8 cellular contexts compared by ENCODE assay signal in genomic region chr4:99816611-99817309, GRCh38. TPM values are rescaled to one million over a fixed set of nuclear protein-coding genes. Genes with fewer than 3 reads are reported as not detected.
DNase-seq lines count a peak whose midpoint lies in the region; ATAC-seq and TF ChIP-seq lines count a peak whose summit lies in the region.

A gene with protein sequence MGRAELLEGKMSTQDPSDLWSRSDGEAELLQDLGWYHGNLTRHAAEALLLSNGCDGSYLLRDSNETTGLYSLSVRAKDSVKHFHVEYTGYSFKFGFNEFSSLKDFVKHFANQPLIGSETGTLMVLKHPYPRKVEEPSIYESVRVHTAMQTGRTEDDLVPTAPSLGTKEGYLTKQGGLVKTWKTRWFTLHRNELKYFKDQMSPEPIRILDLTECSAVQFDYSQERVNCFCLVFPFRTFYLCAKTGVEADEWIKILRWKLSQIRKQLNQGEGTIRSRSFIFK (plus strand): TSS chr4:99816827. CDS start chr4:99816914, 87 bp downstream.

- BruUV-seq in Caco-2 (replicated peaks; lab: Mats Ljungman, UMichigan): no TSS peak

- H3K9ac ChIP-seq in mucosa of rectum (ENCODE audit: low read depth in 1 of 2, low read length in 2 of 2): peak within 1 kb of the TSS; percentile 32 to 52

- peaks cover 69% of the 10 kb centered on the region for H3K4me1 Mint-ChIP-seq in activated naive CD8-positive, alpha-beta T cell treated with anti-CD3 and anti-CD28 coated beads for 36 hours
- no peaks in the 10 kb centered on the region for H3K4me1 Mint-ChIP-seq in Caco-2 (ENCODE audit: low read depth, unreplicated experiment)

- H3K27me3 ChIP-seq in mucosa of rectum (ENCODE audit: control insufficient read depth in 2 of 2, insufficient read depth in 2 of 2, low read length in 2 of 2) (no peaks in the 10 kb centered on the region), thoracic aorta (replicated peaks; ENCODE audit: insufficient read depth) (no peaks in the 10 kb centered on the region), Caco-2 (replicated peaks; ENCODE audit: control insufficient read depth, insufficient read depth, low read length) (no peaks in the 10 kb centered on the region), brain microvascular endothelial cell (replicated peaks) (no peaks in the 10 kb centered on the region)

- peak within 1 kb of the TSS; percentile 61 to 76 for H3K4me3 ChIP-seq in mucosa of rectum (ENCODE audit: low read length in 2 of 2)
- peak within 1 kb of the TSS; percentile 57 for H3K4me3 ChIP-seq in thoracic aorta
- H3K4me3 ChIP-seq in Caco-2 (ENCODE audit: low read depth, low read length): no peak within 1 kb of the TSS
- no peak within 1 kb of the TSS for H3K4me3 ChIP-seq in brain microvascular endothelial cell (ENCODE audit: low read depth, low read length)

- H3K27me3 Mint-ChIP-seq in activated naive CD8-positive, alpha-beta T cell treated with anti-CD3 and anti-CD28 coated beads for 36 hours: no peaks in the 10 kb centered on the region
- peaks cover 3% of the 10 kb centered on the region for H3K27me3 Mint-ChIP-seq in Caco-2 (ENCODE audit: insufficient read depth, unreplicated experiment)

- peaks cover 2% of the 10 kb centered on the region for H3K9me3 Mint-ChIP-seq in activated naive CD8-positive, alpha-beta T cell treated with anti-CD3 and anti-CD28 coated beads for 36 hours
- no peaks in the 10 kb centered on the region for H3K9me3 Mint-ChIP-seq in Caco-2 (ENCODE audit: unreplicated experiment)

- H3K4me1 ChIP-seq in mucosa of rectum (ENCODE audit: control insufficient read depth in 2 of 2, insufficient read depth in 2 of 2, low read length in 2 of 2) (peaks cover 13 to 14% of the 10 kb centered on the region in 2 donors), thoracic aorta (ENCODE audit: control insufficient read depth in 1 of 2, low read depth in 2 of 2) (no peaks in the 10 kb centered on the region), Caco-2 (no peaks in the 10 kb centered on the region)

- H3K36me3 ChIP-seq in mucosa of rectum (ENCODE audit: control insufficient read depth in 2 of 2, insufficient read depth in 2 of 2, low read length in 2 of 2): no peaks in the 10 kb centered on the region
- no peaks in the 10 kb centered on the region for H3K36me3 ChIP-seq in thoracic aorta
- no peaks in the 10 kb centered on the region for H3K36me3 ChIP-seq in Caco-2 (ENCODE audit: control insufficient read depth, insufficient read depth, low read length)
- no peaks in the 10 kb centered on the region for H3K36me3 ChIP-seq in brain microvascular endothelial cell (replicated peaks)

- H3K9me3 ChIP-seq in mucosa of rectum (ENCODE audit: control insufficient read depth in 2 of 2, low read length in 2 of 2): no peaks in the 10 kb centered on the region
- no peaks in the 10 kb centered on the region for H3K9me3 ChIP-seq in thoracic aorta
- H3K9me3 ChIP-seq in Caco-2: no peaks in the 10 kb centered on the region

- H3K27ac ChIP-seq in mucosa of rectum (ENCODE audit: low read depth in 2 of 2, low read length in 2 of 2): peak within 1 kb of the TSS; percentile 38 to 84
- H3K27ac ChIP-seq in thoracic aorta: no peak within 1 kb of the TSS
- no peak within 1 kb of the TSS for H3K27ac ChIP-seq in brain microvascular endothelial cell

- peak within 1 kb of the TSS; percentile 94 for H3K4me3 Mint-ChIP-seq in activated naive CD8-positive, alpha-beta T cell treated with anti-CD3 and anti-CD28 coated beads for 36 hours
- H3K4me3 Mint-ChIP-seq in Caco-2 (ENCODE audit: unreplicated experiment): no peak within 1 kb of the TSS

- intact Hi-C loops in Caco-2 (cut with micrococcal nuclease; ENCODE audit: unreplicated experiment): no loop called here

- CTCF ChIA-PET in Caco-2 (lab: Charles Lee): no interaction called here

- ATAC-seq in GM18909 (IDR thresholded peaks at IDR 0.05; ENCODE audit: poor library complexity, unreplicated experiment) (peak; percentile 97), HG03064 (IDR thresholded peaks at IDR 0.05; ENCODE audit: low read depth, unreplicated experiment) (peak; percentile 94), thoracic aorta (ENCODE audit: insufficient number of reproducible peaks, low FRiP score, low read depth) (no peak)

- peak within 1 kb of the TSS; percentile 94 for H3K27ac Mint-ChIP-seq in activated naive CD8-positive, alpha-beta T cell treated with anti-CD3 and anti-CD28 coated beads for 36 hours
- no peak within 1 kb of the TSS for H3K27ac Mint-ChIP-seq in Caco-2 (ENCODE audit: unreplicated experiment)

- POLR2A ChIA-PET in Caco-2 (lab: Charles Lee): no interaction called here

- DNase-seq in T-helper 1 cell: peak; percentile 48 to 94 (median 65)
- DNase-seq in activated naive CD8-positive, alpha-beta T cell treated with anti-CD3 and anti-CD28 coated beads for 36 hours: peak; percentile 82
- DNase-seq in thoracic aorta (ENCODE audit: low spot score): no peak
- no peak for DNase-seq in Caco-2
- no peak for DNase-seq in brain microvascular endothelial cell

- peaks cover 31% of the 10 kb centered on the region for H3K36me3 Mint-ChIP-seq in activated naive CD8-positive, alpha-beta T cell treated with anti-CD3 and anti-CD28 coated beads for 36 hours
- H3K36me3 Mint-ChIP-seq in Caco-2 (ENCODE audit: insufficient read depth, unreplicated experiment): no peaks in the 10 kb centered on the region

- TF ChIP-seq CTCF in thoracic aorta (IDR thresholded peaks at IDR 0.05) (no peak), Caco-2 (IDR thresholded peaks at IDR 0.05; ENCODE audit: insufficient read depth in 1 of 2, low read depth in 1 of 2, low read length in 1 of 2, severe bottlenecking in 1 of 2, unreplicated experiment in 1 of 2) (no peak), brain microvascular endothelial cell (IDR thresholded peaks at IDR 0.05; ENCODE audit: low read depth, low read length, missing control alignments) (no peak)

- in situ Hi-C loops in brain microvascular endothelial cell (cut with HindIII; ENCODE audit: low pct_ligation_motif_present, low sequenced_read_pairs): no loop called here

RNA-seq across cellular contexts. Expression of the gene that starts here (rescaled TPM):
- 10 to 100 TPM; 37.9 to 39.7 TPM for total RNA-seq in activated naive CD8-positive, alpha-beta T cell treated with anti-CD3 and anti-CD28 coated beads for 36 hours
- total RNA-seq in thoracic aorta (1 to 10 TPM; 1.6 TPM), Caco-2 (2022) (not detected in 2 replicates)

Comparison
In these comparisons a context has a peak if more than half of its experiments do, and no peak if none do; other contexts are left out.
1. RNA of the gene that starts here (total RNA-seq): 37.9 to 39.7 TPM in activated naive CD8-positive, alpha-beta T cell treated with anti-CD3 and anti-CD28 coated beads for 36 hours; 1.6 TPM in thoracic aorta and not detected in Caco-2; every median in the first group is over 10 times any median in the second.
2. DNase-seq: peak in T-helper 1 cell (5 of 5) and activated naive CD8-positive, alpha-beta T cell treated with anti-CD3 and anti-CD28 coated beads for 36 hours (single experiment); none in thoracic aorta (single experiment), Caco-2 (0 of 2) and brain microvascular endothelial cell (single experiment).
3. H3K27ac ChIP-seq: peak in mucosa of rectum (2 of 2); none in thoracic aorta (0 of 2) and brain microvascular endothelial cell (single experiment).
4. H3K4me3 ChIP-seq: peak in mucosa of rectum (2 of 2) and thoracic aorta (single experiment); none in Caco-2 (single experiment) and brain microvascular endothelial cell (single experiment).